In the genomic region with DNA sequence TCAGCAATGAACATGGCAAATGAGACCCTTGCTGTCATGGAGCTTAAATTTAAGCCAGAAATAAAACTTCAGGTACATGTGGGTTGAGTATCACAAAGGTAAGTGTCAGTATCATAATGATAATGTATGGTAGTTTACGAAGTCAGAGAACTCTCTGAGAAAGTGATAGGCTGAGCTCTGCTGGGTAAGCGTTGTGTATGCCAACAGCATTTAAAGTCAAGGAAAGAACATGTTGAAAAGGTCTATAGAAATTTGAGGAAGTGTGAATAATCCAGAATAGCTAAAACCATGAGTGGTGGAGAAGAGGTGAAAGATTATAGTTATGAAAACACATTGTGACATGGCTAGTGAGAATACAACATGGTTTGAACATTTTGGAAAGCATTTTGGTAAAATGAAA, we compare ENCODE assay signal across 1 cellular context.
TF ChIP-seq lines count a peak whose summit lies in the region.

No MANE protein-coding gene starts in this region.

TF ChIP-seq in K562, 482 proteins besides CTCF, POLR2A, EP300 and RAD21:
- TF ChIP-seq SPI1 (IDR thresholded peaks at IDR 0.05; ENCODE audit: borderline replicate concordance, low read depth, low read length), result peak; percentile 47; the same call in 1 of the 2 replicates
- no peak for TF ChIP-seq ZNF274 (IDR thresholded peaks at IDR 0.05; ENCODE audit: borderline replicate concordance, low read depth, low read length)
